1 cellular context compared by ENCODE assay signal in the genomic region with DNA sequence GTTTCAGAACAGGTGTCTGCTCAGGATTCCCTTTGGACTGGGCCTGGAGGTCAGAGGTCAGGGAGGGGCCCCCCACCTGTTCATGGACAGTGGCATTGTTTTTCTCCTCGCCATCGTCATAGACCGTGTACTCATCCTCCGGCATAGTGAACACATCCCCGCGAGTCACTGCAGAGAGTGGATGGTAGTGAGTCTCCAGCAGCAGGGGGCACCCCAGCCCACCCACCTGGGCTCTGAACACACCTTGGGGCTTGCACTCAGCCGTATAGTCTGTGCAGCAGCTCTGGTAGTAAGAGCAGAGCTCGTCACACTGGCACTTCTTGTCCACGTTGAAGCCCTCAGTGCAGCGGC.
TF ChIP-seq lines count a peak whose summit lies in the region.

No MANE protein-coding gene starts in this region.

TF ChIP-seq in HepG2, 621 proteins besides CTCF, POLR2A, EP300 and RAD21:
- TF ChIP-seq HMGXB4 (CRISPR knock-in tag; IDR thresholded peaks at IDR 0.05; ENCODE audit: borderline replicate concordance in 1 of 2, low read depth in 1 of 2), result peak in 1 of 2 experiments; percentile 52; a peak in 2 of 4 replicates
- TF ChIP-seq ZNF235 (CRISPR knock-in tag; IDR thresholded peaks at IDR 0.05; ENCODE audit: borderline replicate concordance), result peak; percentile 90; the same call in 1 of the 2 replicates
- 0 out of 2 replicates have a peak, but pooled peaks have one; percentile 42 for TF ChIP-seq CAMTA2 (CRISPR knock-in tag; IDR thresholded peaks at IDR 0.05; ENCODE audit: borderline replicate concordance)
- peak; percentile 9 to 51; a peak in 3 of 4 replicates for TF ChIP-seq NR2F1 (CRISPR knock-in tag; IDR thresholded peaks at IDR 0.05)
- 0 out of 2 replicates have a peak, but pooled peaks have one; percentile 38 for TF ChIP-seq ZNF546 (CRISPR knock-in tag; conservative IDR thresholded peaks at IDR 0.05)
- peak; percentile 88 for TF ChIP-seq NR2F6 (IDR thresholded peaks at IDR 0.05)
- TF ChIP-seq NR2F6 (CRISPR knock-in tag; IDR thresholded peaks at IDR 0.05), result peak; percentile 49
- 0 out of 2 replicates have a peak, but pooled peaks have one; percentile 25 for TF ChIP-seq ZBTB42 (CRISPR knock-in tag; IDR thresholded peaks at IDR 0.05)
- peak; percentile 54; the same call in 1 of the 2 replicates for TF ChIP-seq NR2F2 (IDR thresholded peaks at IDR 0.05; ENCODE audit: borderline replicate concordance, low read depth)
- TF ChIP-seq, protein P1, sequence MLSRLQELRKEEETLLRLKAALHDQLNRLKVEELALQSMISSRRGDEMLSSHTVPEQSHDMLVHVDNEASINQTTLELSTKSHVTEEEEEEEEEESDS (CRISPR knock-in tag; IDR thresholded peaks at IDR 0.05; ENCODE audit: borderline replicate concordance), result no peak
- TF ChIP-seq, protein P2, sequence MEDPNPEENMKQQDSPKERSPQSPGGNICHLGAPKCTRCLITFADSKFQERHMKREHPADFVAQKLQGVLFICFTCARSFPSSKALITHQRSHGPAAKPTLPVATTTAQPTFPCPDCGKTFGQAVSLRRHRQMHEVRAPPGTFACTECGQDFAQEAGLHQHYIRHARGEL (CRISPR knock-in tag; IDR thresholded peaks at IDR 0.05), result 0 out of 2 replicates have a peak, but pooled peaks have one; percentile 52
- TF ChIP-seq ZNF687 (CRISPR knock-in tag; IDR thresholded peaks at IDR 0.05), result 0 out of 2 replicates have a peak, but pooled peaks have one; percentile 79
- 0 out of 2 replicates have a peak, but pooled peaks have one; percentile 7 for TF ChIP-seq DPF2 (CRISPR knock-in tag; IDR thresholded peaks at IDR 0.05; ENCODE audit: borderline replicate concordance, low read depth)
- no peak for TF ChIP-seq ETV6 (CRISPR knock-in tag; conservative IDR thresholded peaks at IDR 0.05)
- 0 out of 2 replicates have a peak, but pooled peaks have one; percentile 1 for TF ChIP-seq SP4 (CRISPR knock-in tag; IDR thresholded peaks at IDR 0.05)
- no peak for TF ChIP-seq TIGD3 (CRISPR knock-in tag; IDR thresholded peaks at IDR 0.05; ENCODE audit: borderline replicate concordance)
- no peak for TF ChIP-seq JARID2 (CRISPR knock-in tag; IDR thresholded peaks at IDR 0.05; ENCODE audit: insufficient replicate concordance)
- TF ChIP-seq ZBTB4 (CRISPR knock-in tag; IDR thresholded peaks at IDR 0.05; ENCODE audit: borderline replicate concordance), result 0 out of 2 replicates have a peak, but pooled peaks have one; percentile 1
- TF ChIP-seq, protein P3, sequence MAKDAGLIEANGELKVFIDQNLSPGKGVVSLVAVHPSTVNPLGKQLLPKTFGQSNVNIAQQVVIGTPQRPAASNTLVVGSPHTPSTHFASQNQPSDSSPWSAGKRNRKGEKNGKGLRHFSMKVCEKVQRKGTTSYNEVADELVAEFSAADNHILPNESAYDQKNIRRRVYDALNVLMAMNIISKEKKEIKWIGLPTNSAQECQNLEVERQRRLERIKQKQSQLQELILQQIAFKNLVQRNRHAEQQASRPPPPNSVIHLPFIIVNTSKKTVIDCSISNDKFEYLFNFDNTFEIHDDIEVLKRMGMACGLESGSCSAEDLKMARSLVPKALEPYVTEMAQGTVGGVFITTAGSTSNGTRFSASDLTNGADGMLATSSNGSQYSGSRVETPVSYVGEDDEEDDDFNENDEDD (CRISPR knock-in tag; IDR thresholded peaks at IDR 0.05; ENCODE audit: borderline replicate concordance), result 0 out of 2 replicates have a peak, but pooled peaks have one; percentile 20
- no peak for TF ChIP-seq ZNF644 (CRISPR knock-in tag; IDR thresholded peaks at IDR 0.05; ENCODE audit: low read depth)
- TF ChIP-seq STAG1 (CRISPR knock-in tag; IDR thresholded peaks at IDR 0.05), result peak; percentile 64
- 0 out of 2 replicates have a peak, but pooled peaks have one; percentile 15 for TF ChIP-seq ZNF607 (CRISPR knock-in tag; IDR thresholded peaks at IDR 0.05; ENCODE audit: borderline replicate concordance)
- TF ChIP-seq ZNF317 (CRISPR knock-in tag; IDR thresholded peaks at IDR 0.05), result peak; percentile 46; the same call in 1 of the 2 replicates
- no peak for TF ChIP-seq AHR (CRISPR knock-in tag; IDR thresholded peaks at IDR 0.05)
